8 cellular contexts compared by ENCODE assay signal in genomic region chr9:103798620-103799019, GRCh38.
DNase-seq lines count a peak whose midpoint lies in the region; ATAC-seq and TF ChIP-seq lines count a peak whose summit lies in the region.

No MANE protein-coding gene starts in this region.

- H3K36me3 ChIP-seq in brain microvascular endothelial cell (replicated peaks) = no peaks in the 10 kb centered on the region
- no peaks in the 10 kb centered on the region for H3K36me3 ChIP-seq in CD8-positive, alpha-beta T cell (ENCODE audit: insufficient read depth, low read length)

- no peak overlapping the region for H3K27ac Mint-ChIP-seq in CD8-positive, alpha-beta T cell

- H3K4me3 Mint-ChIP-seq in CD8-positive, alpha-beta T cell = no peak overlapping the region

- no peaks in the 10 kb centered on the region for H3K9me3 Mint-ChIP-seq in CD8-positive, alpha-beta T cell

- no peaks in the 10 kb centered on the region for H3K9me3 ChIP-seq in CD8-positive, alpha-beta T cell (ENCODE audit: low read length)

- H3K4me1 Mint-ChIP-seq in CD8-positive, alpha-beta T cell (ENCODE audit: low read depth) = no peaks in the 10 kb centered on the region

- ATAC-seq in GM18519 (IDR thresholded peaks at IDR 0.05; ENCODE audit: low FRiP score, unreplicated experiment) = peak; percentile 100
- ATAC-seq in GM21723 (IDR thresholded peaks at IDR 0.05; ENCODE audit: unreplicated experiment) = peak; percentile 100
- ATAC-seq in CD8-positive, alpha-beta T cell = no peak

- H3K27me3 ChIP-seq in brain microvascular endothelial cell (replicated peaks) = no peaks in the 10 kb centered on the region
- H3K27me3 ChIP-seq in CD8-positive, alpha-beta T cell (ENCODE audit: insufficient read depth, low read length) = no peaks in the 10 kb centered on the region

- intact Hi-C loops in CD8-positive, alpha-beta T cell (cut with DNase I, micrococcal nuclease) = no loop called here

- in situ Hi-C loops in brain microvascular endothelial cell (cut with HindIII; ENCODE audit: low pct_ligation_motif_present, low sequenced_read_pairs) = no loop called here

- H3K4me3 ChIP-seq in brain microvascular endothelial cell (ENCODE audit: low read depth, low read length) = no peak overlapping the region
- no peak overlapping the region for H3K4me3 ChIP-seq in CD8-positive, alpha-beta T cell (ENCODE audit: low read depth, low read length)

- H3K27ac ChIP-seq in brain microvascular endothelial cell = peak overlapping the region; percentile 21
- no peak overlapping the region for H3K27ac ChIP-seq in CD8-positive, alpha-beta T cell (ENCODE audit: low read depth, low read length)

- no peaks in the 10 kb centered on the region for H3K36me3 Mint-ChIP-seq in CD8-positive, alpha-beta T cell

- POLR2A ChIA-PET in CD8-positive, alpha-beta T cell (lab: Charles Lee) = no interaction called here

- TF ChIP-seq CTCF in brain microvascular endothelial cell (IDR thresholded peaks at IDR 0.05; ENCODE audit: low read depth, low read length, missing control alignments) = no peak
- TF ChIP-seq CTCF in CD8-positive, alpha-beta T cell (IDR thresholded peaks at IDR 0.05) = no peak

- DNase-seq in KG1 (lab: John Stamatoyannopoulos, UW) = peak; percentile 36
- peak; percentile 87 for DNase-seq in brain microvascular endothelial cell
- DNase-seq in T1000 (lab: John Stamatoyannopoulos, UW) = no peak
- DNase-seq in nucleus accumbens (lab: John Stamatoyannopoulos, UW) = no peak
- DNase-seq in CD8-positive, alpha-beta T cell = no peak
- no peak for DNase-seq in NK-92 (lab: John Stamatoyannopoulos, UW; ENCODE audit: unreplicated experiment)

- no peaks in the 10 kb centered on the region for H3K4me1 ChIP-seq in CD8-positive, alpha-beta T cell (ENCODE audit: insufficient read depth, low read length)

- CTCF ChIA-PET in CD8-positive, alpha-beta T cell (lab: Charles Lee) = no interaction called here

- no peaks in the 10 kb centered on the region for H3K27me3 Mint-ChIP-seq in CD8-positive, alpha-beta T cell (ENCODE audit: low read depth)

Comparison
In these comparisons a context has a peak if more than half of its experiments do, and no peak if none do; other contexts are left out.
1. DNase-seq: peak in KG1 (single experiment) and brain microvascular endothelial cell (single experiment); none in T1000 (single experiment), nucleus accumbens (0 of 56), CD8-positive, alpha-beta T cell (0 of 7) and NK-92 (single experiment).